9 cellular contexts compared by ENCODE assay signal in the genomic region with DNA sequence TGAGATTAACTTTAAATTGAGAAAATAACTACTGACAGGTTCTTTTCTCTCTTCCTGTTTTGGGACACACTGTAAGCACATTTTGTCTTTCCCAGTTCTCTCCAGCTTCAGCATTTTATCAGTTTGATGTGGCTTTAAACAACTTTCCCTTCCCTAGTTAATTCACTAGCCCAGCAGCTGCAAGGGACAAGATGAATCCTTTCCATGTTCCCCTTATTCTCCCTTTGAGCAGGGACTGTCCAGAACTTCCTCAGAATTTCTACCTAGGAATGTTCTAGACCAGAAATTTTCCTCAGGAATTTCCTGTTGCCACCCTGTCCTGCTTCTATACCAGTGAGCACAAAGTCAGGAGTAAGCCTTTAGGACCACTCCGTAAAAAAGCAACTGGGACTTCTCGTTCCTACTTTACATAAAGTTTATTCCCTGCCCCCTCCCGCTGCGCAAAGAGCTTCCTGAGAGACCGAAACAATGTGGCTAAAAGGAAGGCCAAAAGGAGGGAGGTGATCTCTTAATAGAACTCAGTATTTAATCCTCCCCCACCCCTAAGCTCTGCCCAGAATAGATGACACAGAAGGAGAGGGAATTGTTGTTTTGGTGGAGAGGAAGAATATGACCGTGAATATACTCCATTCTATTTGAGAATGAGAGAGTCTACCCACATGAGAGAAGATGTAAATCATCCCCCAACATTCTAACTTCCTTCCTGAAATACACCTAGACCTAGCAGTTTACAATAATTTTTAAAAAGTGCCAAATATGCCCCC.
DNase-seq lines count a peak whose midpoint lies in the region; ATAC-seq, FAIRE-seq and TF ChIP-seq lines count a peak whose summit lies in the region.
"Had no signal": no experiment of that assay in that cellular context is flagged by ENCODE, and none has a peak within 500 bp of the region (broad histone marks: within the 10 kb centered on the region; RNA-seq: fewer than 3 reads in every experiment).

No MANE protein-coding gene starts in this region.

- TF ChIP-seq CTCF in astrocyte of the cerebellum (IDR thresholded peaks at IDR 0.05; ENCODE audit: low read depth, low read length, missing control alignments) (no peak), kidney (IDR thresholded peaks at IDR 0.05; ENCODE audit: borderline replicate concordance, extremely low read depth, insufficient read depth) (no peak)

- no peaks in the 10 kb centered on the region for H3K27me3 Mint-ChIP-seq in activated naive CD4-positive, alpha-beta T cell treated with anti-CD3 and anti-CD28 coated beads, Interleukin-2, amount 10 ng/mL, durations not matched to agents 7 days and 5 days
- H3K27me3 Mint-ChIP-seq: central memory CD8-positive, alpha-beta T cell had no signal

- H3K4me3 ChIP-seq in astrocyte of the cerebellum (ENCODE audit: low read depth, low read length) (no peak overlapping the region), kidney (ENCODE audit: low read length in 2 of 2) (no peak overlapping the region)

- CTCF ChIA-PET in activated naive CD4-positive, alpha-beta T cell treated with anti-CD3 and anti-CD28 coated beads, Interleukin-2, amount 10 ng/mL, durations not matched to agents 7 days and 5 days (lab: Charles Lee) = no interaction called here

- H3K27ac ChIP-seq in kidney (ENCODE audit: low read depth in 2 of 2, low read length in 2 of 2) = peak overlapping the region; percentile 56 to 81

- no peaks in the 10 kb centered on the region for H3K9me3 ChIP-seq in kidney (ENCODE audit: control insufficient read depth in 1 of 2, low read length in 2 of 2)

- H3K9me3 Mint-ChIP-seq in activated naive CD4-positive, alpha-beta T cell treated with anti-CD3 and anti-CD28 coated beads, Interleukin-2, amount 10 ng/mL, durations not matched to agents 7 days and 5 days = peaks cover 3% of the 10 kb centered on the region
- H3K9me3 Mint-ChIP-seq: central memory CD8-positive, alpha-beta T cell had no signal

- peaks cover 23% of the 10 kb centered on the region for H3K4me1 Mint-ChIP-seq in activated naive CD4-positive, alpha-beta T cell treated with anti-CD3 and anti-CD28 coated beads, Interleukin-2, amount 10 ng/mL, durations not matched to agents 7 days and 5 days

- FAIRE-seq in kidney (lab: Jason Lieb, UNC) (no peak), urothelium cell line (lab: Jason Lieb, UNC) (no peak)

- ATAC-seq in GM18519 (IDR thresholded peaks at IDR 0.05; ENCODE audit: low FRiP score, unreplicated experiment) = no peak
- no peak for ATAC-seq in GM21619 (IDR thresholded peaks at IDR 0.05; ENCODE audit: unreplicated experiment)
- no peak for ATAC-seq in HG02938 (IDR thresholded peaks at IDR 0.05; ENCODE audit: unreplicated experiment)

- DNase-seq in activated naive CD4-positive, alpha-beta T cell treated with anti-CD3 and anti-CD28 coated beads, Interleukin-2, amount 10 ng/mL, durations not matched to agents 7 days and 5 days = no peak
- no peak for DNase-seq in activated naive CD4-positive, alpha-beta T cell treated with anti-CD3 and anti-CD28 coated beads, Interleukin-2, amount 50 U/mL, for 16 hours
- peak; percentile 26 for DNase-seq in astrocyte of the cerebellum (ENCODE audit: low read depth)
- no peak for DNase-seq in kidney
- peak; percentile 25 for DNase-seq in urothelium cell line (ENCODE audit: low spot score)

- no peaks in the 10 kb centered on the region for H3K36me3 ChIP-seq in kidney (ENCODE audit: control insufficient read depth in 1 of 2, insufficient read depth in 2 of 2, low read length in 2 of 2)

- H3K9ac ChIP-seq in kidney (ENCODE audit: low read length in 2 of 2) = peak overlapping the region in 1 of 2 donors; percentile 37

- in situ Hi-C loops in astrocyte of the cerebellum (cut with HindIII; ENCODE audit: low sequenced_read_pairs) = no loop called here

- peak overlapping the region; percentile 12 for H3K27ac Mint-ChIP-seq in activated naive CD4-positive, alpha-beta T cell treated with anti-CD3 and anti-CD28 coated beads, Interleukin-2, amount 10 ng/mL, durations not matched to agents 7 days and 5 days

- intact Hi-C loops in kidney (cut with DNase I) = no loop called here

- peak overlapping the region; percentile 17 for H3K4me3 Mint-ChIP-seq in activated naive CD4-positive, alpha-beta T cell treated with anti-CD3 and anti-CD28 coated beads, Interleukin-2, amount 10 ng/mL, durations not matched to agents 7 days and 5 days
- H3K4me3 Mint-ChIP-seq: central memory CD8-positive, alpha-beta T cell had no signal

- H3K4me1 ChIP-seq in kidney (ENCODE audit: control insufficient read depth in 1 of 2, insufficient read depth in 1 of 2, low read depth in 1 of 2, low read length in 2 of 2) = peaks cover 9% of the 10 kb centered on the region in 2 donors

- H3K36me3 Mint-ChIP-seq in activated naive CD4-positive, alpha-beta T cell treated with anti-CD3 and anti-CD28 coated beads, Interleukin-2, amount 10 ng/mL, durations not matched to agents 7 days and 5 days = no peaks in the 10 kb centered on the region

Comparison
In these comparisons a context has a peak if more than half of its experiments do, and no peak if none do; other contexts are left out.
1. DNase-seq: peak in astrocyte of the cerebellum (single experiment) and urothelium cell line (single experiment); none in activated naive CD4-positive, alpha-beta T cell treated with anti-CD3 and anti-CD28 coated beads, Interleukin-2, amount 10 ng/mL, durations not matched to agents 7 days and 5 days (single experiment), activated naive CD4-positive, alpha-beta T cell treated with anti-CD3 and anti-CD28 coated beads, Interleukin-2, amount 50 U/mL, for 16 hours (single experiment) and kidney (single experiment).